In the genomic region with DNA sequence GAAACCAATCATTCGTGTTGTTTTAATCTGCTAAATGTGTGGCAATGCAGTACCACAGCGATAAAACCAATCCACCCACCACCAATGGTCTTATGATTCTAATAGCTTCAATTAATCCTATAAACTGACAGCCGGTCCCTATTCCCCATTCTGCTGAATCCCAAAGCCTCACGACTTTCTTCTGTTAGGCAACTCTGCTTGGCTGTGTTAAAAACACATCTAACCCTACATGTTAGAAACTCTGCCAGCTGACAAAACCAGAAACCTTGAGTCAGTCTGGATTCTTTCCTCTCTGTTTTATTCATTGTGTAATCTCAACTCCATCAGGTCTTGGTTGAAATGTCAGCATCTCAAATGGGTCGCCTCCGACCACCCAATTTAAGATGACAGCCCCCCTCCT, we compare ENCODE assay signal across 1 cellular context.
TF ChIP-seq lines count a peak whose summit lies in the region.

No MANE protein-coding gene starts in this region.

TF ChIP-seq in IMR-90, 13 proteins besides CTCF, POLR2A, EP300 and RAD21:
- TF ChIP-seq, protein P1, sequence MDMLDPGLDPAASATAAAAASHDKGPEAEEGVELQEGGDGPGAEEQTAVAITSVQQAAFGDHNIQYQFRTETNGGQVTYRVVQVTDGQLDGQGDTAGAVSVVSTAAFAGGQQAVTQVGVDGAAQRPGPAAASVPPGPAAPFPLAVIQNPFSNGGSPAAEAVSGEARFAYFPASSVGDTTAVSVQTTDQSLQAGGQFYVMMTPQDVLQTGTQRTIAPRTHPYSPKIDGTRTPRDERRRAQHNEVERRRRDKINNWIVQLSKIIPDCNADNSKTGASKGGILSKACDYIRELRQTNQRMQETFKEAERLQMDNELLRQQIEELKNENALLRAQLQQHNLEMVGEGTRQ (IDR thresholded peaks at IDR 0.05; ENCODE audit: low read depth, low read length), result no peak
- TF ChIP-seq NFE2L2 (IDR thresholded peaks at IDR 0.05; ENCODE audit: low read depth, low read length) (no peak), MAFK (IDR thresholded peaks at IDR 0.05; ENCODE audit: low read depth, low read length) (no peak), RFX5 (IDR thresholded peaks at IDR 0.05; ENCODE audit: low read depth, low read length) (no peak), RCOR1 (IDR thresholded peaks at IDR 0.05; ENCODE audit: insufficient replicate concordance, low read length) (no peak), CEBPB (IDR thresholded peaks at IDR 0.05; ENCODE audit: low read depth, low read length) (no peak), MXI1 (IDR thresholded peaks at IDR 0.05; ENCODE audit: borderline replicate concordance, low read depth, low read length) (no peak), BHLHE40 (IDR thresholded peaks at IDR 0.05; ENCODE audit: low read depth, low read length) (no peak), MAZ (IDR thresholded peaks at IDR 0.05; ENCODE audit: borderline replicate concordance, low read depth, low read length) (no peak), SMC3 (IDR thresholded peaks at IDR 0.05; ENCODE audit: low read depth, low read length) (no peak), FOS (IDR thresholded peaks at IDR 0.05; ENCODE audit: low read depth, low read length) (no peak), CHD1 (IDR thresholded peaks at IDR 0.05; ENCODE audit: low read depth, low read length) (no peak)
- TF ChIP-seq, protein P2, sequence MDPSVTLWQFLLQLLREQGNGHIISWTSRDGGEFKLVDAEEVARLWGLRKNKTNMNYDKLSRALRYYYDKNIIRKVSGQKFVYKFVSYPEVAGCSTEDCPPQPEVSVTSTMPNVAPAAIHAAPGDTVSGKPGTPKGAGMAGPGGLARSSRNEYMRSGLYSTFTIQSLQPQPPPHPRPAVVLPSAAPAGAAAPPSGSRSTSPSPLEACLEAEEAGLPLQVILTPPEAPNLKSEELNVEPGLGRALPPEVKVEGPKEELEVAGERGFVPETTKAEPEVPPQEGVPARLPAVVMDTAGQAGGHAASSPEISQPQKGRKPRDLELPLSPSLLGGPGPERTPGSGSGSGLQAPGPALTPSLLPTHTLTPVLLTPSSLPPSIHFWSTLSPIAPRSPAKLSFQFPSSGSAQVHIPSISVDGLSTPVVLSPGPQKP (IDR thresholded peaks at IDR 0.05; ENCODE audit: borderline replicate concordance, low read depth, low read length), result no peak
